35 cellular contexts compared by ENCODE assay signal in genomic region chr13:34547929-34548328, GRCh38.
"Had no signal": no experiment of that assay in that cellular context is flagged by ENCODE, and none has a peak within 500 bp of the region (broad histone marks: within the 10 kb centered on the region; RNA-seq: fewer than 3 reads in every experiment).

No MANE protein-coding gene starts in this region.

- H3K27ac ChIP-seq: KMS-11 had no signal

- H3K9me3 ChIP-seq: MG63 had no signal

- H3K36me3 ChIP-seq: MG63 had no signal

- DNase-seq: Karpas-422, Kasumi-1, KBM-7, KG1, MG63, MM.1S, MV-4-11, NCI-H1048, NCI-H1092, NCI-H1092 treated with DMSO at 0.1 percent for 48 hours, NCI-H1105, NCI-H1105 treated with DMSO at 0.1 percent for 48 hours, NCI-H1417, NCI-H1417 treated with DMSO at 0.1 percent for 48 hours, NCI-H1436, NCI-H1436 treated with DMSO at 0.1 percent for 48 hours, NCI-H146, NCI-H1694, NCI-H1694 treated with DMSO at 0.1 percent for 48 hours, NCI-H187, NCI-H187 treated with DMSO at 0.1 percent for 48 hours, NCI-H1930, NCI-H2029, NCI-H2029 treated with DMSO at 0.1 percent for 48 hours, NCI-H2081, NCI-H2081 treated with DMSO at 0.1 percent for 48 hours, NCI-H2107, NCI-H2171, NCI-H2171 treated with DMSO at 0.1 percent for 48 hours, NCI-H2227 treated with DMSO at 0.1 percent for 48 hours, NCI-H226, NCI-H345, NCI-H446, NCI-H446 treated with DMSO at 0.1 percent for 48 hours had no signal

- H3K27me3 ChIP-seq: MG63 had no signal

- H3K4me3 ChIP-seq: MG63 had no signal
